8 cellular contexts compared by ENCODE assay signal in the genomic region with DNA sequence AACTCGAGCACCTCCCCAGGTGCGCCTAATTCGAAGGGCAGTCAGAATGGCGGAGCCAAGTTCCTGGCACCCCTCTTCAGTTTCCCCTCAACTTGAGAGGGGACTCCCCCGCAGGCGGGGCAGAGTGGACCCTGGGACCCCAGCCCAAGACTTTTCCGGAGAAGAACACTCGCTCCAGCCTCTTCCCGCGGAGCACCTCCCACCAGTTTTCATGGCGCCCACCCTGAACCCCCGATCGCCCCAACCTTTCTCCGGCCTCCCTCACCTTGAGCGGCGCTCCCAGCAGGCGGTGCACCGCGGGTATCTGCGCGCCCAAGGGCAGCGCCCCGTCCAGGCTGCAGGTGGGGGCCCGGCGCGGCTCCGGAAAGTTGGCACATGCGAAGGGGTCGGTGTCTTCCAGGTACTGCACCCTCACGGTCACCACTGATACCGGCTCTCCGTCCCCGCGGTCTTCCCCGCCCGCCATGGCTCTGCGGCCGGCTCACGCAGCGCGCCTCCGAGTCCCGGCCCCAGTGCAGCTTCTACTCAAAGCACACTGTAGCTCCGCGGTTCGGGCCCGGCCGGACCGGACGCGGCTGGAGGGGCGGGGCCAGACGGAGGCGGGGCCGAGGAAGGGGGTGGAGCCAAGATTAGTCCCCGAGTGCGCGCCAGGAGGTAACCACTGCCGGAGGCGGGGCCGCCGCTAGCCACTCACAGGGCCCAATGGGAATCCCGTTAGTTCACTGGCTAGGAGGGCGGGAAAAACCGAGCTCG. TPM values are rescaled to one million over a fixed set of nuclear protein-coding genes. Genes with fewer than 3 reads are reported as not detected.
DNase-seq lines count a peak whose midpoint lies in the region; ATAC-seq and TF ChIP-seq lines count a peak whose summit lies in the region.

A gene (minus strand): TSS at position 537 of the 753 bp plus-strand sequence. CDS start 71 bp downstream, at position 466.

- intact Hi-C loops in CD14-positive monocyte (cut with micrococcal nuclease): loop anchor here (1.0 to 10.0 kb wide), 6 partner anchors 20 to 552 kb away; a partner anchor contains a TSS
- intact Hi-C loops in left lung (cut with DNase I): no loop called here

- H3K36me3 ChIP-seq in left lung: no peaks in the 10 kb centered on the region

- H3K9me3 Mint-ChIP-seq in CD14-positive monocyte: peaks cover 0 to 9% (median 4%) of the 10 kb centered on the region in 7 donors

- peak within 1 kb of the TSS; percentile 82 to 100 (median 99) for H3K27ac Mint-ChIP-seq in CD14-positive monocyte

- ATAC-seq in GM19397 (IDR thresholded peaks at IDR 0.05; ENCODE audit: unreplicated experiment) (peak; percentile 45), HG03565 (IDR thresholded peaks at IDR 0.05; ENCODE audit: unreplicated experiment) (peak; percentile 38), left lung (peak; percentile 84)

- H3K4me3 ChIP-seq in left lung: peak within 1 kb of the TSS; percentile 70 to 81

- H3K27me3 ChIP-seq in left lung: peaks cover 0 to 34% of the 10 kb centered on the region in 2 donors

- H3K36me3 Mint-ChIP-seq in CD14-positive monocyte: peaks cover 6 to 9% of the 10 kb centered on the region in 2 donors

- H3K27ac ChIP-seq in left lung: peak within 1 kb of the TSS; percentile 92 to 97

- H3K4me1 ChIP-seq in left lung: peaks cover 50 to 61% of the 10 kb centered on the region in 2 donors

- peak within 1 kb of the TSS; percentile 92 for H3K4me3 Mint-ChIP-seq in CD14-positive monocyte

- peak; percentile 96 for DNase-seq in CD14-positive monocyte (ENCODE audit: low spot score)
- DNase-seq in NCI-H774 (lab: John Stamatoyannopoulos, UW): peak; percentile 64
- DNase-seq in activated CD4-positive, alpha-beta T cell treated with anti-CD3 and anti-CD28 coated beads, Interleukin-2, amount 50 U/mL, for 24 hours (ENCODE audit: low read depth in 1 of 2, low spot score in 1 of 2): peak; percentile 95 to 96
- DNase-seq in dedifferentiated amniotic fluid mesenchymal stem cell (ENCODE audit: extremely low spot score): peak; percentile 94
- peak; percentile 98 to 100 for DNase-seq in left lung
- DNase-seq in stimulated activated CD4-positive, alpha-beta T cell treated with anti-CD3 and anti-CD28 coated beads, Interleukin-2, amount 100 ng/mL, for 4 hours (ENCODE audit: low read depth): peak; percentile 92

- H3K4me1 Mint-ChIP-seq in CD14-positive monocyte: peaks cover 58% of the 10 kb centered on the region

- TF ChIP-seq CTCF in CD14-positive monocyte (IDR thresholded peaks at IDR 0.05): no peak
- no peak for TF ChIP-seq CTCF in left lung (IDR thresholded peaks at IDR 0.05)

- no peaks in the 10 kb centered on the region for H3K9me3 ChIP-seq in left lung

- peaks cover 22 to 41% (median 30%) of the 10 kb centered on the region in 3 donors for H3K27me3 Mint-ChIP-seq in CD14-positive monocyte (ENCODE audit: low read depth in 3 of 3)

RNA-seq across cellular contexts. Expression of the gene that starts here (rescaled TPM):
- 1 to 10 TPM; 5.1 to 5.5 TPM for polyA plus RNA-seq in CD14-positive monocyte
- 100 to 1,000 TPM in 1 of 2 donors, 10 to 100 TPM in 1; 68.4 to 132 TPM for total RNA-seq in left lung

Comparison
In these comparisons a context has a peak if more than half of its experiments do, and no peak if none do; other contexts are left out.
1. Peak in every context shown above with its lines: DNase-seq, ATAC-seq, H3K4me3 ChIP-seq and H3K27ac ChIP-seq.
2. intact Hi-C loops: an anchor here in CD14-positive monocyte (1.0 to 10.0 kb wide); none called in left lung.